In genomic region chr12:91144053-91144452, GRCh38 we compare ENCODE assay signal across 31 cellular contexts. TPM values are rescaled to one million over a fixed set of nuclear protein-coding genes. Genes with fewer than 3 reads are reported as not detected.
A peak's percentile ranks its signal among the peaks of the same experiment; 100 is the strongest.
DNase-seq lines count a peak whose midpoint lies in the region; ATAC-seq, FAIRE-seq and TF ChIP-seq lines count a peak whose summit lies in the region.
"Had no signal": no experiment of that assay in that cellular context is flagged by ENCODE, and none has a peak within 500 bp of the region (broad histone marks: within the 10 kb centered on the region; RNA-seq: fewer than 3 reads in every experiment).

No MANE protein-coding gene starts in this region.

- 24 to 35% methylated on average over 2 of the region's 2 CpGs for WGBS in GM23248 (ENCODE audit: low coverage in 1 of 2, low lambda C conversion rate in 2 of 2, missing lambda C conversion rate in 2 of 2), 2 experiments

- peaks cover 53% of the 10 kb centered on the region for H3K4me1 ChIP-seq in GM23248 (ENCODE audit: insufficient read depth)
- peaks cover 21% of the 10 kb centered on the region for H3K4me1 ChIP-seq in fibroblast of lung (ENCODE audit: control insufficient read depth, extremely low read depth, insufficient read depth, low read length)
- H3K4me1 ChIP-seq: left lung had no signal

- H3K4me1 Mint-ChIP-seq in nephron: peaks cover 36% of the 10 kb centered on the region
- H3K4me1 Mint-ChIP-seq in activated CD8-positive, alpha-beta memory T cell treated with anti-CD3 and anti-CD28 coated beads, Interleukin-2, amount 10 ng/mL, durations not matched to agents 7 days and 5 days: no peaks in the 10 kb centered on the region
- no peaks in the 10 kb centered on the region for H3K4me1 Mint-ChIP-seq in T-helper 17 cell
- H3K4me1 Mint-ChIP-seq: activated CD4-positive, alpha-beta memory T cell treated with anti-CD3 and anti-CD28 coated beads, Interleukin-2, amount 10 ng/mL, durations not matched to agents 7 days and 5 days; activated naive CD8-positive, alpha-beta T cell treated with anti-CD3 and anti-CD28 coated beads for 36 hours; immature natural killer cell; naive thymus-derived CD4-positive, alpha-beta T cell had no signal

- in situ Hi-C loops in GM23248 (cut with MboI): no loop called here

- H3K27ac ChIP-seq in GM23248: no peak overlapping the region
- no peak overlapping the region for H3K27ac ChIP-seq in fibroblast of lung (ENCODE audit: insufficient read depth, low read length)
- H3K27ac ChIP-seq: SK-N-MC, tibial artery had no signal

- H3K9me3 Mint-ChIP-seq in nephron: no peaks in the 10 kb centered on the region
- H3K9me3 Mint-ChIP-seq in activated CD8-positive, alpha-beta memory T cell treated with anti-CD3 and anti-CD28 coated beads, Interleukin-2, amount 10 ng/mL, durations not matched to agents 7 days and 5 days (ENCODE audit: low read depth): no peaks in the 10 kb centered on the region
- H3K9me3 Mint-ChIP-seq: activated CD4-positive, alpha-beta memory T cell treated with anti-CD3 and anti-CD28 coated beads, Interleukin-2, amount 10 ng/mL, durations not matched to agents 7 days and 5 days; activated naive CD8-positive, alpha-beta T cell treated with anti-CD3 and anti-CD28 coated beads for 36 hours had no signal

- H3K4me3 Mint-ChIP-seq in nephron (no peak overlapping the region), T-helper 17 cell (no peak overlapping the region)
- no peak overlapping the region for H3K4me3 Mint-ChIP-seq in activated CD8-positive, alpha-beta memory T cell treated with anti-CD3 and anti-CD28 coated beads, Interleukin-2, amount 10 ng/mL, durations not matched to agents 7 days and 5 days
- H3K4me3 Mint-ChIP-seq: activated CD4-positive, alpha-beta memory T cell treated with anti-CD3 and anti-CD28 coated beads, Interleukin-2, amount 10 ng/mL, durations not matched to agents 7 days and 5 days; activated naive CD8-positive, alpha-beta T cell treated with anti-CD3 and anti-CD28 coated beads for 36 hours; immature natural killer cell; naive thymus-derived CD4-positive, alpha-beta T cell had no signal

- FAIRE-seq in TTC549 (lab: Jason Lieb, UNC): peak; percentile 40
- FAIRE-seq: G401.6, H1, K562 had no signal

- H3K79me2 ChIP-seq in GM23248 (ENCODE audit: insufficient read depth) (no peaks in the 10 kb centered on the region), fibroblast of lung (ENCODE audit: control insufficient read depth, insufficient read depth, low read length) (no peaks in the 10 kb centered on the region)

- H3K9me3 ChIP-seq in GM23248 (ENCODE audit: low read depth) (no peaks in the 10 kb centered on the region), fibroblast of lung (ENCODE audit: control insufficient read depth, insufficient read depth, low read depth, low read length) (no peaks in the 10 kb centered on the region), T-helper 17 cell (ENCODE audit: control insufficient read depth, low read length, poor library complexity, severe bottlenecking) (no peaks in the 10 kb centered on the region)
- H3K9me3 ChIP-seq: BE2C, gastroesophageal sphincter, left lung, stomach, tibial artery had no signal

- no peaks in the 10 kb centered on the region for H3K27me3 ChIP-seq in GM23248 (replicated peaks; ENCODE audit: insufficient read depth)
- H3K27me3 ChIP-seq in fibroblast of lung (ENCODE audit: control insufficient read depth, insufficient read depth, low read length): no peaks in the 10 kb centered on the region
- H3K27me3 ChIP-seq: BE2C, gastroesophageal sphincter, left lung, stomach, tibial artery had no signal

- no peaks in the 10 kb centered on the region for H4K20me1 ChIP-seq in GM23248 (ENCODE audit: insufficient read depth)
- no peaks in the 10 kb centered on the region for H4K20me1 ChIP-seq in fibroblast of lung (ENCODE audit: control insufficient read depth, extremely low read depth, insufficient read depth, low read length)

- peaks cover 58% of the 10 kb centered on the region for H3F3A ChIP-seq in GM23248 (ENCODE audit: insufficient read depth)

- no peak overlapping the region for H3K9ac ChIP-seq in GM23248
- no peak overlapping the region for H3K9ac ChIP-seq in fibroblast of lung (ENCODE audit: insufficient read depth, low read length)

- H3K27ac Mint-ChIP-seq in nephron (peak overlapping the region in 2 of 3 experiments; percentile 69 to 89), T-helper 17 cell (no peak overlapping the region)
- no peak overlapping the region for H3K27ac Mint-ChIP-seq in activated CD8-positive, alpha-beta memory T cell treated with anti-CD3 and anti-CD28 coated beads, Interleukin-2, amount 10 ng/mL, durations not matched to agents 7 days and 5 days
- H3K27ac Mint-ChIP-seq: activated CD4-positive, alpha-beta memory T cell treated with anti-CD3 and anti-CD28 coated beads, Interleukin-2, amount 10 ng/mL, durations not matched to agents 7 days and 5 days; activated naive CD8-positive, alpha-beta T cell treated with anti-CD3 and anti-CD28 coated beads for 36 hours; immature natural killer cell; naive thymus-derived CD4-positive, alpha-beta T cell had no signal

- H3K9me2 ChIP-seq in GM23248 (ENCODE audit: insufficient read depth): no peaks in the 10 kb centered on the region

- ATAC-seq in HG03139 (IDR thresholded peaks at IDR 0.05; ENCODE audit: unreplicated experiment) (no peak), T-helper 17 cell (no peak)
- ATAC-seq in activated CD8-positive, alpha-beta memory T cell treated with anti-CD3 and anti-CD28 coated beads, Interleukin-2, amount 10 ng/mL, durations not matched to agents 7 days and 5 days: no peak
- ATAC-seq: gastroesophageal sphincter; K562; left lung; naive thymus-derived CD4-positive, alpha-beta T cell had no signal

- H2AFZ ChIP-seq in GM23248 (no peak overlapping the region), fibroblast of lung (ENCODE audit: low read length) (no peak overlapping the region)

- H3K27me3 Mint-ChIP-seq in nephron (ENCODE audit: low read depth) (no peaks in the 10 kb centered on the region), T-helper 17 cell (peaks cover 6% of the 10 kb centered on the region)
- no peaks in the 10 kb centered on the region for H3K27me3 Mint-ChIP-seq in activated CD8-positive, alpha-beta memory T cell treated with anti-CD3 and anti-CD28 coated beads, Interleukin-2, amount 10 ng/mL, durations not matched to agents 7 days and 5 days
- H3K27me3 Mint-ChIP-seq: activated CD4-positive, alpha-beta memory T cell treated with anti-CD3 and anti-CD28 coated beads, Interleukin-2, amount 10 ng/mL, durations not matched to agents 7 days and 5 days; activated naive CD8-positive, alpha-beta T cell treated with anti-CD3 and anti-CD28 coated beads for 36 hours had no signal

- DNase-seq in GM23248 (peak; percentile 61), fibroblast of lung (ENCODE audit: low read depth in 2 of 2) (peak; percentile 45 to 51), DMS153 treated with DMSO at 0.1 percent for 48 hours (lab: John Stamatoyannopoulos, UW; ENCODE audit: unreplicated experiment) (no peak), T-helper 17 cell (no peak)
- no peak for DNase-seq in activated CD8-positive, alpha-beta memory T cell treated with anti-CD3 and anti-CD28 coated beads, Interleukin-2, amount 10 ng/mL, durations not matched to agents 7 days and 5 days
- DNase-seq: activated CD4-positive, alpha-beta memory T cell treated with anti-CD3 and anti-CD28 coated beads, Interleukin-2, amount 10 ng/mL, durations not matched to agents 7 days and 5 days; activated CD4-positive, alpha-beta T cell treated with anti-CD3 and anti-CD28 coated beads for 1 hour; activated naive CD8-positive, alpha-beta T cell treated with anti-CD3 and anti-CD28 coated beads for 36 hours; BE2C; hypothalamus; immature natural killer cell; left lung; naive thymus-derived CD4-positive, alpha-beta T cell; NCI-H1105; NCI-H2029; NCI-H345; occipital lobe; RPMI8226; stomach; tibial artery had no signal

- no peak for TF ChIP-seq CTCF in fibroblast of lung (conservative IDR thresholded peaks at IDR 0.05 in 1 of 2, IDR thresholded peaks at IDR 0.05 in 1 of 2; ENCODE audit: low read depth in 1 of 2, low read length in 2 of 2)
- TF ChIP-seq CTCF in nephron (IDR thresholded peaks at IDR 0.05; ENCODE audit: unreplicated experiment in 3 of 3): no peak

- no peak overlapping the region for H3K4me2 ChIP-seq in GM23248 (ENCODE audit: unreplicated experiment)
- no peak overlapping the region for H3K4me2 ChIP-seq in fibroblast of lung (ENCODE audit: extremely low read depth, insufficient read depth, low read length)

- H3K36me3 Mint-ChIP-seq in nephron (ENCODE audit: low read depth) (peaks cover 27% of the 10 kb centered on the region), T-helper 17 cell (ENCODE audit: low read depth) (no peaks in the 10 kb centered on the region)
- H3K36me3 Mint-ChIP-seq in activated CD8-positive, alpha-beta memory T cell treated with anti-CD3 and anti-CD28 coated beads, Interleukin-2, amount 10 ng/mL, durations not matched to agents 7 days and 5 days: no peaks in the 10 kb centered on the region
- H3K36me3 Mint-ChIP-seq: activated naive CD8-positive, alpha-beta T cell treated with anti-CD3 and anti-CD28 coated beads for 36 hours; immature natural killer cell; naive thymus-derived CD4-positive, alpha-beta T cell had no signal

- H3K4me3 ChIP-seq in GM23248 (no peak overlapping the region), fibroblast of lung (replicated peaks in 1 of 4; ENCODE audit: control extremely low read depth in 1 of 4, insufficient read depth in 1 of 4, low read depth in 3 of 4, low read length in 4 of 4) (no peak overlapping the region)
- H3K4me3 ChIP-seq: gastroesophageal sphincter, K562, left lung, SK-N-MC, skin epidermis, stomach, tibial artery had no signal

- H3K36me3 ChIP-seq in GM23248 (ENCODE audit: low read depth): peaks cover 29% of the 10 kb centered on the region
- H3K36me3 ChIP-seq in fibroblast of lung (ENCODE audit: control insufficient read depth, insufficient read depth, low read length): peaks cover 9% of the 10 kb centered on the region
- H3K36me3 ChIP-seq: BE2C, gastroesophageal sphincter, left lung, stomach, tibial artery had no signal

- CTCF ChIA-PET in activated CD8-positive, alpha-beta memory T cell treated with anti-CD3 and anti-CD28 coated beads, Interleukin-2, amount 10 ng/mL, durations not matched to agents 7 days and 5 days (lab: Charles Lee): no interaction called here

RNA-seq across cellular contexts. Expression of gene LUM, which starts 32.8 kb away (rescaled TPM):
- total RNA-seq in GM23248 (2014; rRNA removed; shearing (Covaris generic)): 556 and 573 TPM in 2 replicates
- polyA plus RNA-seq in GM23248 (2016; fragmentation: Nextera tagmentation; extraction: Ambion mirVana) (564 and 584 TPM in 2 replicates), fibroblast of lung (146 and 577 TPM in 2 replicates)
- total RNA-seq in fibroblast of lung (217 and 240 TPM in 2 replicates), T-helper 17 cell (not detected)
- polyA plus RNA-seq in fibroblast of lung (2012): 74.3 and 273 TPM in 2 replicates
- polyA minus RNA-seq in fibroblast of lung (ENCODE audit: low replicate concordance): 12.2 and 24.6 TPM in 2 replicates
- total RNA-seq in activated CD8-positive, alpha-beta memory T cell treated with anti-CD3 and anti-CD28 coated beads, Interleukin-2, amount 10 ng/mL, durations not matched to agents 7 days and 5 days: not detected
- total RNA-seq: A673; activated CD4-positive, alpha-beta memory T cell treated with anti-CD3 and anti-CD28 coated beads, Interleukin-2, amount 10 ng/mL, durations not matched to agents 7 days and 5 days; activated naive CD8-positive, alpha-beta T cell treated with anti-CD3 and anti-CD28 coated beads for 36 hours; H1; T-helper 1 cell treated with Interleukin-12 subunit alpha and Interleukin-12 subunit beta and Interleukin-4 antibody, amounts not matched to agents 30 ng/mL and 1 ng/mL, for 36 hours had no signal
- polyA plus RNA-seq: H1; immature natural killer cell; K562; naive thymus-derived CD4-positive, alpha-beta T cell had no signal

RNA-seq across cellular contexts. Expression of gene DCN, which starts 38.6 kb away (rescaled TPM):
- total RNA-seq in GM23248 (2014; rRNA removed; shearing (Covaris generic)): 432 and 441 TPM in 2 replicates
- polyA plus RNA-seq in GM23248 (2016; fragmentation: Nextera tagmentation; extraction: Ambion mirVana): 483 and 504 TPM in 2 replicates
- total RNA-seq in fibroblast of lung: 586 and 902 TPM in 2 replicates
- 2,179 and 4,941 TPM in 2 replicates for polyA plus RNA-seq in fibroblast of lung
- 1,112 and 2,304 TPM in 2 replicates for polyA plus RNA-seq in fibroblast of lung (2012)
- polyA minus RNA-seq in fibroblast of lung (ENCODE audit: low replicate concordance): 827 and 1,287 TPM in 2 replicates
- not detected for total RNA-seq in activated CD8-positive, alpha-beta memory T cell treated with anti-CD3 and anti-CD28 coated beads, Interleukin-2, amount 10 ng/mL, durations not matched to agents 7 days and 5 days
- total RNA-seq in T-helper 17 cell: not detected
- total RNA-seq: activated CD4-positive, alpha-beta memory T cell treated with anti-CD3 and anti-CD28 coated beads, Interleukin-2, amount 10 ng/mL, durations not matched to agents 7 days and 5 days; activated naive CD8-positive, alpha-beta T cell treated with anti-CD3 and anti-CD28 coated beads for 36 hours; H1; T-helper 1 cell treated with Interleukin-12 subunit alpha and Interleukin-12 subunit beta and Interleukin-4 antibody, amounts not matched to agents 30 ng/mL and 1 ng/mL, for 36 hours had no signal
- polyA plus RNA-seq: H1; immature natural killer cell; naive thymus-derived CD4-positive, alpha-beta T cell had no signal

Comparison
In these comparisons a context has a peak if more than half of its experiments do, and no peak if none do; other contexts are left out.
1. DNase-seq: peak in GM23248 (single experiment) and fibroblast of lung (2 of 2); none in DMS153 treated with DMSO at 0.1 percent for 48 hours (single experiment), activated CD8-positive, alpha-beta memory T cell treated with anti-CD3 and anti-CD28 coated beads, Interleukin-2, amount 10 ng/mL, durations not matched to agents 7 days and 5 days (single experiment) and T-helper 17 cell (0 of 3).
2. H3K27ac Mint-ChIP-seq: peak in nephron (2 of 3); none in activated CD8-positive, alpha-beta memory T cell treated with anti-CD3 and anti-CD28 coated beads, Interleukin-2, amount 10 ng/mL, durations not matched to agents 7 days and 5 days (single experiment) and T-helper 17 cell (single experiment).
3. RNA of gene LUM, which starts 32.8 kb away (total RNA-seq): 556 to 573 TPM in GM23248 and 217 to 240 TPM in fibroblast of lung; not detected in activated CD8-positive, alpha-beta memory T cell treated with anti-CD3 and anti-CD28 coated beads, Interleukin-2, amount 10 ng/mL, durations not matched to agents 7 days and 5 days and not detected in T-helper 17 cell; every median in the first group is over 100 times any median in the second.
4. RNA of gene DCN, which starts 38.6 kb away (total RNA-seq): 586 to 902 TPM in fibroblast of lung and 432 to 441 TPM in GM23248; not detected in activated CD8-positive, alpha-beta memory T cell treated with anti-CD3 and anti-CD28 coated beads, Interleukin-2, amount 10 ng/mL, durations not matched to agents 7 days and 5 days and not detected in T-helper 17 cell; every median in the first group is over 100 times any median in the second.